Comparison of ENCODE assay signal across 17 cellular contexts in genomic region chr9:68733021-68733405, GRCh38. TPM values are rescaled to one million over a fixed set of nuclear protein-coding genes. Genes with fewer than 3 reads are reported as not detected.
A peak's percentile ranks its signal among the peaks of the same experiment; 100 is the strongest.
DNase-seq lines count a peak whose midpoint lies in the region; ATAC-seq and TF ChIP-seq lines count a peak whose summit lies in the region.
"Had no signal": no experiment of that assay in that cellular context is flagged by ENCODE, and none has a peak within 500 bp of the region (broad histone marks: within the 10 kb centered on the region; RNA-seq: fewer than 3 reads in every experiment).

No MANE protein-coding gene starts in this region.

- TF ChIP-seq CTCF in hepatocyte (IDR thresholded peaks at IDR 0.05; ENCODE audit: poor library complexity) (no peak), type B pancreatic cell (conservative IDR thresholded peaks at IDR 0.05) (no peak)

- no peak overlapping the region for H3K4me3 ChIP-seq in hepatocyte
- H3K4me3 ChIP-seq: BLaER1 had no signal

- H3K27me3 Mint-ChIP-seq in activated CD4-positive, alpha-beta T cell treated with anti-CD3 and anti-CD28 coated beads, Interleukin-2, amount 10 ng/mL, durations not matched to agents 24 days and 14 days = peaks cover 13% of the 10 kb centered on the region
- H3K27me3 Mint-ChIP-seq in type B pancreatic cell = peaks cover 3% of the 10 kb centered on the region

- no peaks in the 10 kb centered on the region for H3K36me3 ChIP-seq in hepatocyte (replicated peaks; ENCODE audit: insufficient read depth, low read depth)
- H3K36me3 ChIP-seq: BLaER1 had no signal

- H3K9me2 ChIP-seq in hepatocyte (replicated peaks; ENCODE audit: insufficient read depth) = no peaks in the 10 kb centered on the region

- H3K4me1 Mint-ChIP-seq in activated CD4-positive, alpha-beta T cell treated with anti-CD3 and anti-CD28 coated beads, Interleukin-2, amount 10 ng/mL, durations not matched to agents 24 days and 14 days = peaks cover 3% of the 10 kb centered on the region
- H3K4me1 Mint-ChIP-seq in type B pancreatic cell (ENCODE audit: unreplicated experiment) = peaks cover 8% of the 10 kb centered on the region
- H3K4me1 Mint-ChIP-seq: CD8-positive, alpha-beta memory T cell had no signal

- intact Hi-C loops in activated CD4-positive, alpha-beta T cell treated with anti-CD3 and anti-CD28 coated beads, Interleukin-2, amount 10 ng/mL, durations not matched to agents 24 days and 14 days (cut with micrococcal nuclease) = no loop called here

- no peaks in the 10 kb centered on the region for H3K9me3 Mint-ChIP-seq in activated CD4-positive, alpha-beta T cell treated with anti-CD3 and anti-CD28 coated beads, Interleukin-2, amount 10 ng/mL, durations not matched to agents 24 days and 14 days
- no peaks in the 10 kb centered on the region for H3K9me3 Mint-ChIP-seq in type B pancreatic cell
- H3K9me3 Mint-ChIP-seq: H9 had no signal

- peak overlapping the region; percentile 79 for H3K27ac ChIP-seq in hepatocyte
- H3K27ac ChIP-seq: 22Rv1, BLaER1 had no signal

- H3K9me3 ChIP-seq in hepatocyte (ENCODE audit: low read depth) = no peaks in the 10 kb centered on the region
- H3K9me3 ChIP-seq: BLaER1 had no signal

- peak overlapping the region; percentile 7 for H3K27ac Mint-ChIP-seq in activated CD4-positive, alpha-beta T cell treated with anti-CD3 and anti-CD28 coated beads, Interleukin-2, amount 10 ng/mL, durations not matched to agents 24 days and 14 days
- H3K27ac Mint-ChIP-seq in type B pancreatic cell = peak overlapping the region; percentile 62
- H3K27ac Mint-ChIP-seq: H9 had no signal

- no peak overlapping the region for H3K4me3 Mint-ChIP-seq in activated CD4-positive, alpha-beta T cell treated with anti-CD3 and anti-CD28 coated beads, Interleukin-2, amount 10 ng/mL, durations not matched to agents 24 days and 14 days
- H3K4me3 Mint-ChIP-seq in type B pancreatic cell = no peak overlapping the region
- H3K4me3 Mint-ChIP-seq: CD8-positive, alpha-beta memory T cell; H9 had no signal

- no peak overlapping the region for H3K4me2 ChIP-seq in hepatocyte
- H3K4me2 ChIP-seq: BLaER1 had no signal

- no peak for DNase-seq in activated CD4-positive, alpha-beta T cell treated with anti-CD3 and anti-CD28 coated beads, Interleukin-2, amount 10 ng/mL, durations not matched to agents 24 days and 14 days
- DNase-seq in activated CD4-positive, alpha-beta T cell treated with anti-CD3 and anti-CD28 coated beads for 48 hours = no peak
- peak; percentile 68 for DNase-seq in G401 (ENCODE audit: low spot score)
- DNase-seq in hepatocyte (ENCODE audit: low spot score) = no peak
- no peak for DNase-seq in type B pancreatic cell (ENCODE audit: extremely low spot score, unreplicated experiment)
- no peak for DNase-seq in kidney tubule cell (ENCODE audit: low spot score)
- DNase-seq: AML-193; Calu3; CD8-positive, alpha-beta memory T cell; DMS 273 treated with DMSO at 0.1 percent for 48 hours; DMS79; GOT3; H9 had no signal

- no peaks in the 10 kb centered on the region for H3K27me3 ChIP-seq in hepatocyte
- H3K27me3 ChIP-seq: BLaER1 had no signal

- ATAC-seq in HG02885 (IDR thresholded peaks at IDR 0.05; ENCODE audit: poor library complexity, unreplicated experiment) = no peak

- no peaks in the 10 kb centered on the region for H3K36me3 Mint-ChIP-seq in activated CD4-positive, alpha-beta T cell treated with anti-CD3 and anti-CD28 coated beads, Interleukin-2, amount 10 ng/mL, durations not matched to agents 24 days and 14 days (ENCODE audit: low read depth)
- H3K36me3 Mint-ChIP-seq in type B pancreatic cell = no peaks in the 10 kb centered on the region
- H3K36me3 Mint-ChIP-seq: CD8-positive, alpha-beta memory T cell had no signal

- peaks cover 20% of the 10 kb centered on the region for H3K4me1 ChIP-seq in hepatocyte (ENCODE audit: insufficient read depth)

- in situ Hi-C loops in G401 (cut with HindIII; ENCODE audit: low sequenced_read_pairs) = no loop called here

- H4K20me1 ChIP-seq in hepatocyte (ENCODE audit: insufficient read depth, poor library complexity, severe bottlenecking) = no peaks in the 10 kb centered on the region
- H4K20me1 ChIP-seq: BLaER1 had no signal

- H2AFZ ChIP-seq in hepatocyte = no peak overlapping the region

- 87% methylated on average over 5 of the region's 5 CpGs for WGBS in hepatocyte (ENCODE audit: low lambda C conversion rate, missing lambda C conversion rate)

- H3K79me2 ChIP-seq in hepatocyte = peaks cover 30% of the 10 kb centered on the region

RNA-seq across cellular contexts. Expression of gene PIP5K1B, which starts 28.0 kb away (rescaled TPM):
- total RNA-seq in activated CD4-positive, alpha-beta T cell treated with anti-CD3 and anti-CD28 coated beads, Interleukin-2, amount 10 ng/mL, durations not matched to agents 24 days and 14 days = 56.6 and 58.8 TPM in 2 replicates
- not detected in 2 replicates for total RNA-seq in G401 (2014; rRNA removed; shearing (Covaris generic))
- total RNA-seq in hepatocyte = 10.2 and 11.1 TPM in 2 replicates
- 2.5 and 3.7 TPM in 2 replicates for polyA plus RNA-seq in hepatocyte
- total RNA-seq in type B pancreatic cell (ENCODE audit: low replicate concordance) = 9.8 and 19.4 TPM in 2 replicates
- total RNA-seq: HT1080 had no signal
- polyA plus RNA-seq: CD8-positive, alpha-beta memory T cell had no signal

Comparison
In these comparisons a context has a peak if more than half of its experiments do, and no peak if none do; other contexts are left out.
1. RNA of gene PIP5K1B, which starts 28.0 kb away (total RNA-seq): 56.6 to 58.8 TPM in activated CD4-positive, alpha-beta T cell treated with anti-CD3 and anti-CD28 coated beads, Interleukin-2, amount 10 ng/mL, durations not matched to agents 24 days and 14 days, 10.2 to 11.1 TPM in hepatocyte and 9.8 to 19.4 TPM in type B pancreatic cell; not detected in G401; every median in the first group is over 10 times any median in the second.